ENCODE assay signal across 14 cellular contexts in genomic region chr9:113619156-113619861, GRCh38.
DNase-seq lines count a peak whose midpoint lies in the region; ATAC-seq and TF ChIP-seq lines count a peak whose summit lies in the region.
"Had no signal": no experiment of that assay in that cellular context is flagged by ENCODE, and none has a peak within 500 bp of the region (broad histone marks: within the 10 kb centered on the region; RNA-seq: fewer than 3 reads in every experiment).

No MANE protein-coding gene starts in this region.

- H3K14ac ChIP-seq in mesenchymal stem cell (ENCODE audit: low read length in 2 of 2): peak overlapping the region in 1 of 2 experiments; percentile 53

- no peak overlapping the region for H3K4me2 ChIP-seq in mesenchymal stem cell (ENCODE audit: low read length, poor library complexity, severe bottlenecking)

- peak overlapping the region; percentile 73 for H3K27ac Mint-ChIP-seq in activated CD4-positive, alpha-beta T cell treated with anti-CD3 and anti-CD28 coated beads for 36 hours
- H3K27ac Mint-ChIP-seq in activated T-helper 2 cell treated with anti-CD3 and anti-CD28 coated beads, Interferon-gamma antibody, Interleukin-2, Interleukin-4, amounts not matched to agents 10 μg/mL and 5 μg/mL and 100 μg/mL, durations not matched to agents 14 hours and 24 hours and 36 hours: peak overlapping the region; percentile 80
- H3K27ac Mint-ChIP-seq: activated B cell treated with CpG ODN at 0.5 μM for 24 hours; activated naive CD8-positive, alpha-beta T cell treated with anti-CD3 and anti-CD28 coated beads, Interleukin-2, amount 10 ng/mL, durations not matched to agents 7 days and 5 days had no signal

- H2BK12ac ChIP-seq in mesenchymal stem cell (ENCODE audit: low read length in 2 of 2): peak overlapping the region; percentile 91 to 98

- H3K4me1 ChIP-seq in mesenchymal stem cell (ENCODE audit: control insufficient read depth, insufficient read depth, low read depth, low read length): peaks cover 44% of the 10 kb centered on the region
- H3K4me1 ChIP-seq in stomach: peaks cover 41 to 74% (median 52%) of the 10 kb centered on the region in 4 donors

- peak overlapping the region; percentile 93 for H3K9ac ChIP-seq in mesenchymal stem cell (ENCODE audit: low read length)

- H3K9me3 Mint-ChIP-seq in activated CD4-positive, alpha-beta T cell treated with anti-CD3 and anti-CD28 coated beads for 36 hours (ENCODE audit: low read depth): no peaks in the 10 kb centered on the region
- no peaks in the 10 kb centered on the region for H3K9me3 Mint-ChIP-seq in activated T-helper 2 cell treated with anti-CD3 and anti-CD28 coated beads, Interferon-gamma antibody, Interleukin-2, Interleukin-4, amounts not matched to agents 10 μg/mL and 5 μg/mL and 100 μg/mL, durations not matched to agents 14 hours and 24 hours and 36 hours
- H3K9me3 Mint-ChIP-seq: activated B cell treated with CpG ODN at 0.5 μM for 24 hours; activated naive CD8-positive, alpha-beta T cell treated with anti-CD3 and anti-CD28 coated beads, Interleukin-2, amount 10 ng/mL, durations not matched to agents 7 days and 5 days had no signal

- H3K18ac ChIP-seq in mesenchymal stem cell (ENCODE audit: low read depth in 1 of 2, low read length in 2 of 2): peak overlapping the region in 1 of 2 experiments; percentile 97

- H3K79me1 ChIP-seq in mesenchymal stem cell (replicated peaks; ENCODE audit: low read length, poor library complexity, severe bottlenecking): peaks cover 7% of the 10 kb centered on the region

- TF ChIP-seq POLR2A in stomach (IDR thresholded peaks at IDR 0.05): no peak

- H3K4me3 ChIP-seq in mesenchymal stem cell (ENCODE audit: insufficient read depth in 1 of 2, low read depth in 1 of 2, low read length in 2 of 2): peak overlapping the region in 1 of 2 experiments; percentile 70
- no peak overlapping the region for H3K4me3 ChIP-seq in stomach
- H3K4me3 ChIP-seq: testis had no signal

- H2AK5ac ChIP-seq in mesenchymal stem cell (ENCODE audit: low read length, severe bottlenecking): peak overlapping the region; percentile 89

- peak overlapping the region in 1 of 2 experiments; percentile 18 for H3K23ac ChIP-seq in mesenchymal stem cell (ENCODE audit: low read length in 2 of 2)

- TF ChIP-seq CTCF in stomach (IDR thresholded peaks at IDR 0.05): no peak

- H4K91ac ChIP-seq in mesenchymal stem cell (ENCODE audit: low read length): peak overlapping the region; percentile 89

- intact Hi-C loops in activated CD4-positive, alpha-beta T cell treated with anti-CD3 and anti-CD28 coated beads for 36 hours (cut with DNase I, micrococcal nuclease): no loop called here
- intact Hi-C loops in activated T-helper 2 cell treated with anti-CD3 and anti-CD28 coated beads, Interferon-gamma antibody, Interleukin-2, Interleukin-4, amounts not matched to agents 10 μg/mL and 5 μg/mL and 100 μg/mL, durations not matched to agents 14 hours and 24 hours and 36 hours (cut with micrococcal nuclease): no loop called here
- intact Hi-C loops in stomach (cut with DNase I; ENCODE audit: low total_unique reads): no loop called here

- ATAC-seq in activated CD4-positive, alpha-beta T cell treated with anti-CD3 and anti-CD28 coated beads for 36 hours: no peak
- ATAC-seq in HG02973 (IDR thresholded peaks at IDR 0.05; ENCODE audit: unreplicated experiment): no peak
- ATAC-seq in HG02678 (IDR thresholded peaks at IDR 0.05; ENCODE audit: unreplicated experiment): no peak

- no peaks in the 10 kb centered on the region for H3K36me3 Mint-ChIP-seq in activated CD4-positive, alpha-beta T cell treated with anti-CD3 and anti-CD28 coated beads for 36 hours (ENCODE audit: low read depth)
- H3K36me3 Mint-ChIP-seq in activated T-helper 2 cell treated with anti-CD3 and anti-CD28 coated beads, Interferon-gamma antibody, Interleukin-2, Interleukin-4, amounts not matched to agents 10 μg/mL and 5 μg/mL and 100 μg/mL, durations not matched to agents 14 hours and 24 hours and 36 hours (ENCODE audit: low read depth): no peaks in the 10 kb centered on the region
- H3K36me3 Mint-ChIP-seq: activated naive CD8-positive, alpha-beta T cell treated with anti-CD3 and anti-CD28 coated beads, Interleukin-2, amount 10 ng/mL, durations not matched to agents 7 days and 5 days had no signal

- peak overlapping the region; percentile 29 for H2BK120ac ChIP-seq in mesenchymal stem cell (ENCODE audit: low read depth, low read length)

- no peak overlapping the region for H3K4me3 Mint-ChIP-seq in activated CD4-positive, alpha-beta T cell treated with anti-CD3 and anti-CD28 coated beads for 36 hours
- H3K4me3 Mint-ChIP-seq in activated T-helper 2 cell treated with anti-CD3 and anti-CD28 coated beads, Interferon-gamma antibody, Interleukin-2, Interleukin-4, amounts not matched to agents 10 μg/mL and 5 μg/mL and 100 μg/mL, durations not matched to agents 14 hours and 24 hours and 36 hours (ENCODE audit: low read depth): peak overlapping the region; percentile 50
- H3K4me3 Mint-ChIP-seq: activated B cell treated with CpG ODN at 0.5 μM for 24 hours; activated naive CD8-positive, alpha-beta T cell treated with anti-CD3 and anti-CD28 coated beads, Interleukin-2, amount 10 ng/mL, durations not matched to agents 7 days and 5 days had no signal

- H3K9me3 ChIP-seq in mesenchymal stem cell (ENCODE audit: control insufficient read depth, low read length) (no peaks in the 10 kb centered on the region), stomach (no peaks in the 10 kb centered on the region)
- H3K9me3 ChIP-seq: testis had no signal

- peaks cover 86% of the 10 kb centered on the region for H3K4me1 Mint-ChIP-seq in activated CD4-positive, alpha-beta T cell treated with anti-CD3 and anti-CD28 coated beads for 36 hours
- H3K4me1 Mint-ChIP-seq in activated T-helper 2 cell treated with anti-CD3 and anti-CD28 coated beads, Interferon-gamma antibody, Interleukin-2, Interleukin-4, amounts not matched to agents 10 μg/mL and 5 μg/mL and 100 μg/mL, durations not matched to agents 14 hours and 24 hours and 36 hours (ENCODE audit: low read depth): peaks cover 81% of the 10 kb centered on the region

- H3K4ac ChIP-seq in mesenchymal stem cell (ENCODE audit: low read depth in 1 of 2, low read length in 2 of 2): peak overlapping the region; percentile 36 to 87

- 87% methylated on average over 5 of the region's 9 CpGs for WGBS in mesenchymal stem cell
- 52 to 60% (median 58%) methylated on average over 9 of the region's 9 CpGs for WGBS in stomach, 5 donors

- H4K8ac ChIP-seq in mesenchymal stem cell (ENCODE audit: low read length): peak overlapping the region; percentile 31

- TF ChIP-seq EP300 in stomach (IDR thresholded peaks at IDR 0.05): no peak

- H2BK15ac ChIP-seq in mesenchymal stem cell (ENCODE audit: low read depth, poor library complexity, severe bottlenecking): no peak overlapping the region

- no peak overlapping the region for H2AFZ ChIP-seq in mesenchymal stem cell (ENCODE audit: low read depth, low read length)

- H3K36me3 ChIP-seq in mesenchymal stem cell (ENCODE audit: control insufficient read depth in 1 of 2, insufficient read depth in 2 of 2, low read depth in 1 of 2, low read length in 2 of 2) (no peaks in the 10 kb centered on the region), stomach (no peaks in the 10 kb centered on the region)

- no peaks in the 10 kb centered on the region for H3K27me3 Mint-ChIP-seq in activated CD4-positive, alpha-beta T cell treated with anti-CD3 and anti-CD28 coated beads for 36 hours
- H3K27me3 Mint-ChIP-seq in activated T-helper 2 cell treated with anti-CD3 and anti-CD28 coated beads, Interferon-gamma antibody, Interleukin-2, Interleukin-4, amounts not matched to agents 10 μg/mL and 5 μg/mL and 100 μg/mL, durations not matched to agents 14 hours and 24 hours and 36 hours (ENCODE audit: low read depth): no peaks in the 10 kb centered on the region
- H3K27me3 Mint-ChIP-seq: activated B cell treated with CpG ODN at 0.5 μM for 24 hours; activated naive CD8-positive, alpha-beta T cell treated with anti-CD3 and anti-CD28 coated beads, Interleukin-2, amount 10 ng/mL, durations not matched to agents 7 days and 5 days had no signal

- peak overlapping the region; percentile 100 for H2BK5ac ChIP-seq in mesenchymal stem cell (ENCODE audit: low read depth, low read length, poor library complexity, severe bottlenecking)

- CTCF ChIA-PET in activated CD4-positive, alpha-beta T cell treated with anti-CD3 and anti-CD28 coated beads for 36 hours (lab: Charles Lee): interaction anchor here (0.6 to 1.2 kb wide), 4 partner anchors 28 to 44 kb away, joined by 3 to 5 read pairs (median 3); no protein-coding TSS in a partner anchor

- no peak for DNase-seq in activated CD4-positive, alpha-beta T cell treated with anti-CD3 and anti-CD28 coated beads for 36 hours
- DNase-seq in activated CD4-positive, alpha-beta T cell treated with anti-CD3 and anti-CD28 coated beads for 1 hour: no peak
- no peak for DNase-seq in activated T-helper 2 cell treated with anti-CD3 and anti-CD28 coated beads, Interferon-gamma antibody, Interleukin-2, Interleukin-4, amounts not matched to agents 10 μg/mL and 5 μg/mL and 100 μg/mL, durations not matched to agents 14 hours and 24 hours and 36 hours (ENCODE audit: low spot score)
- DNase-seq in mesenchymal stem cell (no peak), stomach (no peak), OCI-M1 (lab: John Stamatoyannopoulos, UW) (no peak)
- DNase-seq: activated B cell treated with CpG ODN at 0.5 μM for 24 hours; activated naive CD8-positive, alpha-beta T cell treated with anti-CD3 and anti-CD28 coated beads, Interleukin-2, amount 10 ng/mL, durations not matched to agents 7 days and 5 days; DMS79 treated with DMSO at 0.1 percent for 48 hours; NCI-H1930; stimulated activated CD4-positive, alpha-beta T cell treated with anti-CD3 and anti-CD28 coated beads, Interleukin-4, amount 100 ng/mL, for 24 hours; testis had no signal

- H3K27me3 ChIP-seq in mesenchymal stem cell (ENCODE audit: control insufficient read depth in 1 of 2, insufficient read depth in 1 of 2, low read length in 2 of 2): no peaks in the 10 kb centered on the region
- H3K27me3 ChIP-seq in stomach: no peaks in the 10 kb centered on the region
- H3K27me3 ChIP-seq: testis had no signal

- H3K27ac ChIP-seq in mesenchymal stem cell (ENCODE audit: low read length, poor library complexity, severe bottlenecking) (peak overlapping the region; percentile 99), stomach (peak overlapping the region in 4 of 5 donors; percentile 79 to 88 (median 86))

- POLR2A ChIA-PET in activated CD4-positive, alpha-beta T cell treated with anti-CD3 and anti-CD28 coated beads for 36 hours (lab: Charles Lee): interaction anchor here (0.6 to 1.0 kb wide), 2 partner anchors 103 to 749 kb away, joined by 3 read pairs; no protein-coding TSS in a partner anchor
